ENCODE assay signal across 25 cellular contexts in genomic region chr13:38967446-38967845, GRCh38. TPM values are rescaled to one million over a fixed set of nuclear protein-coding genes. Genes with fewer than 3 reads are reported as not detected.
"Had no signal": no experiment of that assay in that cellular context is flagged by ENCODE, and none has a peak within 500 bp of the region (broad histone marks: within the 10 kb centered on the region; RNA-seq: fewer than 3 reads in every experiment).

No MANE protein-coding gene starts in this region.

- H3K4me3 ChIP-seq: cardiac muscle cell had no signal

- H3K36me3 Mint-ChIP-seq: activated CD8-positive, alpha-beta memory T cell treated with anti-CD3 and anti-CD28 coated beads, Interleukin-2, amount 10 ng/mL, durations not matched to agents 7 days and 5 days; activated naive CD8-positive, alpha-beta T cell; WTC11 had no signal

- DNase-seq: activated CD4-positive, alpha-beta T cell treated with anti-CD3 and anti-CD28 coated beads for 1 hour; activated CD4-positive, alpha-beta T cell treated with anti-CD3 and anti-CD28 coated beads, Interleukin-2, amount 10 ng/mL, durations not matched to agents 24 days and 14 days; activated CD4-positive, alpha-beta T cell treated with anti-CD3 and anti-CD28 coated beads, Interleukin-2, amount 50 U/mL, for 48 hours; activated CD8-positive, alpha-beta memory T cell treated with anti-CD3 and anti-CD28 coated beads, Interleukin-2, amount 10 ng/mL, durations not matched to agents 7 days and 5 days; activated effector memory CD4-positive, alpha-beta T cell treated with anti-CD3 and anti-CD28 coated beads, Interleukin-2, amount 50 U/mL, for 16 hours; activated naive CD4-positive, alpha-beta T cell treated with anti-CD3 and anti-CD28 coated beads for 36 hours; activated T-cell treated with anti-CD3 and anti-CD28 coated beads, Interleukin-2, amount 50 U/mL, for 24 hours; brain microvascular endothelial cell; Kasumi-1; KBM-7; NCI-H1092 treated with DMSO at 0.1 percent for 48 hours; NCI-H1417 treated with DMSO at 0.1 percent for 48 hours; NCI-H1694; NCI-H2029; NCI-H2107; NCI-H510A treated with DMSO at 0.1 percent for 48 hours; NCI-H748 treated with DMSO at 0.1 percent for 48 hours; PC-3; SHP77 treated with DMSO at 0.1 percent for 48 hours had no signal

- H3K27me3 ChIP-seq: brain microvascular endothelial cell, cardiac muscle cell had no signal

- H3K27ac ChIP-seq: brain microvascular endothelial cell, cardiac muscle cell had no signal

- H3K4me3 Mint-ChIP-seq: activated CD4-positive, alpha-beta T cell treated with anti-CD3 and anti-CD28 coated beads, Interleukin-2, amount 10 ng/mL, durations not matched to agents 24 days and 14 days; activated CD8-positive, alpha-beta memory T cell treated with anti-CD3 and anti-CD28 coated beads, Interleukin-2, amount 10 ng/mL, durations not matched to agents 7 days and 5 days; activated naive CD4-positive, alpha-beta T cell treated with anti-CD3 and anti-CD28 coated beads for 36 hours; activated naive CD8-positive, alpha-beta T cell; activated T-cell treated with anti-CD3 and anti-CD28 coated beads, Interleukin-2, amount 50 U/mL, for 24 hours; T-helper 1 cell treated with Interleukin-12 subunit alpha and Interleukin-12 subunit beta and Interleukin-4 antibody, amounts not matched to agents 30 μg/mL and 1 μg/mL, for 36 hours; WTC11 had no signal

- H3K36me3 ChIP-seq: brain microvascular endothelial cell, cardiac muscle cell had no signal

- ATAC-seq: activated CD8-positive, alpha-beta memory T cell treated with anti-CD3 and anti-CD28 coated beads, Interleukin-2, amount 10 ng/mL, durations not matched to agents 7 days and 5 days; PC-3 had no signal

- H3K27ac Mint-ChIP-seq: activated CD4-positive, alpha-beta T cell treated with anti-CD3 and anti-CD28 coated beads, Interleukin-2, amount 10 ng/mL, durations not matched to agents 24 days and 14 days; activated CD8-positive, alpha-beta memory T cell treated with anti-CD3 and anti-CD28 coated beads, Interleukin-2, amount 10 ng/mL, durations not matched to agents 7 days and 5 days; activated naive CD4-positive, alpha-beta T cell treated with anti-CD3 and anti-CD28 coated beads for 36 hours; activated naive CD8-positive, alpha-beta T cell; activated T-cell treated with anti-CD3 and anti-CD28 coated beads, Interleukin-2, amount 50 U/mL, for 24 hours; T-helper 1 cell treated with Interleukin-12 subunit alpha and Interleukin-12 subunit beta and Interleukin-4 antibody, amounts not matched to agents 30 μg/mL and 1 μg/mL, for 36 hours; WTC11 had no signal

- H3K27me3 Mint-ChIP-seq: activated CD8-positive, alpha-beta memory T cell treated with anti-CD3 and anti-CD28 coated beads, Interleukin-2, amount 10 ng/mL, durations not matched to agents 7 days and 5 days had no signal

- H3K4me1 Mint-ChIP-seq: activated CD4-positive, alpha-beta T cell treated with anti-CD3 and anti-CD28 coated beads, Interleukin-2, amount 10 ng/mL, durations not matched to agents 24 days and 14 days; activated CD8-positive, alpha-beta memory T cell treated with anti-CD3 and anti-CD28 coated beads, Interleukin-2, amount 10 ng/mL, durations not matched to agents 7 days and 5 days had no signal

- H3K9me3 Mint-ChIP-seq: activated CD4-positive, alpha-beta T cell treated with anti-CD3 and anti-CD28 coated beads, Interleukin-2, amount 10 ng/mL, durations not matched to agents 24 days and 14 days; activated naive CD4-positive, alpha-beta T cell treated with anti-CD3 and anti-CD28 coated beads for 36 hours; activated T-cell treated with anti-CD3 and anti-CD28 coated beads, Interleukin-2, amount 50 U/mL, for 24 hours; T-helper 1 cell treated with Interleukin-12 subunit alpha and Interleukin-12 subunit beta and Interleukin-4 antibody, amounts not matched to agents 30 μg/mL and 1 μg/mL, for 36 hours had no signal

RNA-seq across cellular contexts. Expression of gene STOML3, which starts 23.2 kb away (rescaled TPM):
- total RNA-seq: activated CD4-positive, alpha-beta T cell treated with anti-CD3 and anti-CD28 coated beads, Interleukin-2, amount 10 ng/mL, durations not matched to agents 24 days and 14 days; activated CD8-positive, alpha-beta memory T cell treated with anti-CD3 and anti-CD28 coated beads, Interleukin-2, amount 10 ng/mL, durations not matched to agents 7 days and 5 days; activated naive CD4-positive, alpha-beta T cell treated with anti-CD3 and anti-CD28 coated beads for 36 hours; cardiac muscle cell; M059J; PC-3; SK-MEL-5; WTC11 had no signal
- polyA plus RNA-seq: cardiac muscle cell had no signal
